In genomic region chr11:66976925-66977324, GRCh38 we compare ENCODE assay signal across 26 cellular contexts. TPM values are rescaled to one million over a fixed set of nuclear protein-coding genes. Genes with fewer than 3 reads are reported as not detected.
DNase-seq lines count a peak whose midpoint lies in the region; ATAC-seq, FAIRE-seq and TF ChIP-seq lines count a peak whose summit lies in the region.
"Had no signal": no experiment of that assay in that cellular context is flagged by ENCODE, and none has a peak within 500 bp of the region (broad histone marks: within the 10 kb centered on the region; RNA-seq: fewer than 3 reads in every experiment).

No MANE protein-coding gene starts in this region.

- WGBS in A549 (ENCODE audit: missing lambda C conversion rate): 92% methylated on average over 5 of the region's 6 CpGs
- WGBS in mesenchymal stem cell: 85% methylated on average over 5 of the region's 6 CpGs
- WGBS in esophagus squamous epithelium, 2 donors: 82% methylated on average over 4 of the region's 6 CpGs; no CpG with 5 or more reads in 1 of the 2 donors

- CTCF ChIA-PET in A549 (lab: Yijun Ruan, JAX) (interaction anchor here (0.8 to 3.3 kb wide), 32 partner anchors 10 to 405 kb away, joined by 3 to 33 read pairs (median 10); partner anchors contain the start of gene RCE1), RWPE1 (lab: Yijun Ruan, JAX) (interaction anchor here (0.7 to 1.1 kb wide), 3 partner anchors 9 to 96 kb away, joined by 3 to 5 read pairs (median 3); partner anchors contain the start of gene PC)

- peak overlapping the region; percentile 62 to 95 for H3K27ac ChIP-seq in A549
- H3K27ac ChIP-seq in RWPE1: peak overlapping the region; percentile 98
- H3K27ac ChIP-seq in mesenchymal stem cell (ENCODE audit: low read length, poor library complexity, severe bottlenecking): no peak overlapping the region
- no peak overlapping the region for H3K27ac ChIP-seq in esophagus squamous epithelium
- H3K27ac ChIP-seq: 22Rv1, GM23248 had no signal

- DNase-seq in A549 (ENCODE audit: low read depth in 1 of 2, low spot score in 1 of 2) (no peak), RWPE1 (ENCODE audit: low spot score) (no peak), mesenchymal stem cell (no peak), NCI-H128 (lab: John Stamatoyannopoulos, UW; ENCODE audit: unreplicated experiment) (no peak), esophagus squamous epithelium (lab: John Stamatoyannopoulos, UW) (no peak)
- DNase-seq: ACHN; AML-193; BE2C; Calu3; CD4-positive, alpha-beta memory T cell; COR-L47; DMS53; DMS79 treated with DMSO at 0.1 percent for 48 hours; GF-D8; GM23248; H9 had no signal

- no peak overlapping the region for H3K4me3 ChIP-seq in A549
- no peak overlapping the region for H3K4me3 ChIP-seq in mesenchymal stem cell (ENCODE audit: insufficient read depth in 1 of 2, low read depth in 1 of 2, low read length in 2 of 2)
- H3K4me3 ChIP-seq in esophagus squamous epithelium: no peak overlapping the region
- H3K4me3 ChIP-seq: BLaER1 treated with 17β-estradiol and CSF1 and Interleukin-3, amounts not matched to agents 10 nM and 100 nM; GM23248 had no signal

- no peak overlapping the region for H2BK12ac ChIP-seq in mesenchymal stem cell (ENCODE audit: low read length in 2 of 2)

- POLR2A ChIA-PET in A549 (lab: Yijun Ruan, JAX) (interaction anchor here (1.2 to 2.0 kb wide), 3 partner anchors 121 to 133 kb away, joined by 3 to 7 read pairs (median 5); partner anchors contain the start of gene RCE1), RWPE1 (lab: Yijun Ruan, JAX; ENCODE audit: low non-redundant PET) (no interaction called here)

- H3K9me3 ChIP-seq in A549 (peaks cover 18% of the 10 kb centered on the region), mesenchymal stem cell (ENCODE audit: control insufficient read depth, low read length) (peaks cover 6% of the 10 kb centered on the region), esophagus squamous epithelium (peaks cover 0 to 6% (median 0%) of the 10 kb centered on the region in 3 donors)
- H3K9me3 ChIP-seq: BE2C had no signal

- ATAC-seq in A549 (no peak), GM18502 (IDR thresholded peaks at IDR 0.05; ENCODE audit: poor library complexity, unreplicated experiment) (no peak)
- ATAC-seq: HCT116 had no signal

- no peak for TF ChIP-seq RAD21 in A549 (conservative IDR thresholded peaks at IDR 0.05 in 1 of 2, IDR thresholded peaks at IDR 0.05 in 1 of 2)

- no peak overlapping the region for H2BK120ac ChIP-seq in mesenchymal stem cell (ENCODE audit: low read depth, low read length)

- no peak overlapping the region for H3K9ac ChIP-seq in mesenchymal stem cell (ENCODE audit: low read length)
- H3K9ac ChIP-seq: GM23248 had no signal

- no peak for FAIRE-seq in A549 (lab: Jason Lieb, UNC)
- FAIRE-seq: A204.1, GM12891 had no signal

- no peaks in the 10 kb centered on the region for H3K79me1 ChIP-seq in mesenchymal stem cell (replicated peaks; ENCODE audit: low read length, poor library complexity, severe bottlenecking)

- H2AFZ ChIP-seq in mesenchymal stem cell (ENCODE audit: low read depth, low read length): no peak overlapping the region
- H2AFZ ChIP-seq: GM23248 had no signal

- H3K27me3 ChIP-seq in mesenchymal stem cell (ENCODE audit: control insufficient read depth in 1 of 2, insufficient read depth in 1 of 2, low read length in 2 of 2) (no peaks in the 10 kb centered on the region), esophagus squamous epithelium (no peaks in the 10 kb centered on the region)
- H3K27me3 ChIP-seq: BE2C; BLaER1 treated with 17β-estradiol and CSF1 and Interleukin-3, amounts not matched to agents 10 nM and 100 nM had no signal

- no peak overlapping the region for H3K14ac ChIP-seq in mesenchymal stem cell (ENCODE audit: low read length in 2 of 2)

- H2BK15ac ChIP-seq in mesenchymal stem cell (ENCODE audit: low read depth, poor library complexity, severe bottlenecking): no peak overlapping the region

- H3K36me3 ChIP-seq in mesenchymal stem cell (ENCODE audit: control insufficient read depth in 1 of 2, insufficient read depth in 2 of 2, low read depth in 1 of 2, low read length in 2 of 2): no peaks in the 10 kb centered on the region
- no peaks in the 10 kb centered on the region for H3K36me3 ChIP-seq in esophagus squamous epithelium
- H3K36me3 ChIP-seq: BE2C had no signal

- H3K4me2 ChIP-seq in A549 (peak overlapping the region; percentile 78; the same call in 2 of the 3 replicates), mesenchymal stem cell (ENCODE audit: low read length, poor library complexity, severe bottlenecking) (no peak overlapping the region)

- H2AK5ac ChIP-seq in mesenchymal stem cell (ENCODE audit: low read length, severe bottlenecking): peak overlapping the region; percentile 30

- no peak overlapping the region for H4K91ac ChIP-seq in mesenchymal stem cell (ENCODE audit: low read length)

- H3K4me1 ChIP-seq in A549 (peaks cover 61% of the 10 kb centered on the region), mesenchymal stem cell (ENCODE audit: control insufficient read depth, insufficient read depth, low read depth, low read length) (peaks cover 4% of the 10 kb centered on the region), esophagus squamous epithelium (peaks cover 4 to 9% (median 7%) of the 10 kb centered on the region in 3 donors)
- H3K4me1 ChIP-seq: BE2C had no signal

- H2BK5ac ChIP-seq in mesenchymal stem cell (ENCODE audit: low read depth, low read length, poor library complexity, severe bottlenecking): no peak overlapping the region

- H3K23ac ChIP-seq in mesenchymal stem cell (ENCODE audit: low read length in 2 of 2): no peak overlapping the region

- H4K8ac ChIP-seq in mesenchymal stem cell (ENCODE audit: low read length): no peak overlapping the region

- H3K4ac ChIP-seq in mesenchymal stem cell (ENCODE audit: low read depth in 1 of 2, low read length in 2 of 2): no peak overlapping the region

- TF ChIP-seq CTCF in A549 (IDR thresholded peaks at IDR 0.05) (no peak), RWPE1 (conservative IDR thresholded peaks at IDR 0.05; ENCODE audit: low read depth) (no peak), esophagus squamous epithelium (IDR thresholded peaks at IDR 0.05) (no peak)

- no peak for TF ChIP-seq POLR2A in A549 (IDR thresholded peaks at IDR 0.05; ENCODE audit: low read length)
- no peak for TF ChIP-seq POLR2A in esophagus squamous epithelium (IDR thresholded peaks at IDR 0.05)

- intact Hi-C loops in esophagus squamous epithelium (cut with DNase I): no loop called here

- no peak for TF ChIP-seq EP300 in A549 (IDR thresholded peaks at IDR 0.05)

- no peak overlapping the region for H3K18ac ChIP-seq in mesenchymal stem cell (ENCODE audit: low read depth in 1 of 2, low read length in 2 of 2)

TF ChIP-seq in A549, 52 proteins besides CTCF, POLR2A, EP300 and RAD21:
- TF ChIP-seq BCL3 (IDR thresholded peaks at IDR 0.05) (no peak), NR3C1 (IDR thresholded peaks at IDR 0.05) (no peak), HEYL (CRISPR knock-in tag; IDR thresholded peaks at IDR 0.05) (no peak)
TF ChIP-seq in A549: peak in this region for 0.

RNA-seq across cellular contexts. Expression of gene C11orf86, which starts 1.8 kb away (rescaled TPM):
- polyA plus RNA-seq in A549 (2011; rRNA removed) (9.3 and 10.8 TPM in 2 replicates), A549 (2017; fragmentation: RNase III; extraction: RNeasy Plus Mini Kit Qiagen cat#74134 plus additional on column Dnase treatment) (39.7 to 59.6 TPM (median 56.4 TPM) in 3 replicates)
- polyA plus RNA-seq in A549 (2012; cell fraction: cytosol; rRNA removed): 34.5 and 42.5 TPM in 2 replicates
- 23.0 and 24.9 TPM in 2 replicates for polyA plus RNA-seq in A549 (2012; cell fraction: nucleus; rRNA removed)
- polyA minus RNA-seq in A549 (2011; rRNA and poly(A)+ RNA removed): 2.7 and 5.4 TPM in 2 replicates
- not detected for polyA plus RNA-seq in mesenchymal stem cell (2013, experiment 1 of 2)
- not detected for polyA plus RNA-seq in mesenchymal stem cell (2013, experiment 2 of 2)
- total RNA-seq in esophagus squamous epithelium: not detected
- total RNA-seq: Calu3; CD4-positive, alpha-beta memory T cell; Daoy; G401; GM23248; H4; H9 had no signal
- polyA plus RNA-seq: CD14-positive monocyte; CD4-positive, alpha-beta memory T cell; GM23248 had no signal

RNA-seq across cellular contexts. Expression of gene PC, which starts 18.7 kb away (rescaled TPM):
- 14.2 and 15.7 TPM in 2 replicates for polyA plus RNA-seq in A549 (2011; rRNA removed)
- 25.1 and 29.6 TPM in 2 replicates for polyA plus RNA-seq in A549 (2012; cell fraction: cytosol; rRNA removed)
- 88.3 and 105 TPM in 2 replicates for polyA plus RNA-seq in A549 (2012; cell fraction: nucleus; rRNA removed)
- 31.3 to 53.5 TPM (median 45.9 TPM) in 3 replicates for polyA plus RNA-seq in A549 (2017; fragmentation: RNase III; extraction: RNeasy Plus Mini Kit Qiagen cat#74134 plus additional on column Dnase treatment)
- polyA minus RNA-seq in A549 (2011; rRNA and poly(A)+ RNA removed): 31.5 and 37.8 TPM in 2 replicates
- 4.4 TPM for polyA plus RNA-seq in mesenchymal stem cell (2013, experiment 1 of 2)
- polyA plus RNA-seq in mesenchymal stem cell (2013, experiment 2 of 2): 4.5 TPM
- 10 to 100 TPM; 13.5 to 43.0 (median 27.5) TPM for total RNA-seq in esophagus squamous epithelium

RNA-seq across cellular contexts. Expression of gene SYT12, which starts 46.0 kb away (rescaled TPM):
- polyA plus RNA-seq in A549 (2011; rRNA removed) (1.4 and 2.4 TPM in 2 replicates), A549 (2017; fragmentation: RNase III; extraction: RNeasy Plus Mini Kit Qiagen cat#74134 plus additional on column Dnase treatment) (6.6 to 10.6 TPM (median 9.6 TPM) in 3 replicates)
- polyA plus RNA-seq in A549 (2012; cell fraction: cytosol; rRNA removed): 2.7 and 4.7 TPM in 2 replicates
- polyA plus RNA-seq in A549 (2012; cell fraction: nucleus; rRNA removed): 7.3 and 8.2 TPM in 2 replicates
- polyA minus RNA-seq in A549 (2011; rRNA and poly(A)+ RNA removed): 1.7 and 2.3 TPM in 2 replicates
- polyA plus RNA-seq in mesenchymal stem cell (2013, experiment 1 of 2): not detected
- polyA plus RNA-seq in mesenchymal stem cell (2013, experiment 2 of 2): not detected
- 1 to 10 TPM in 2 of 4 donors, under 1 TPM in 2; 0.76 to 1.7 (median 0.99) TPM for total RNA-seq in esophagus squamous epithelium
- total RNA-seq: CD4-positive, alpha-beta memory T cell; H4 had no signal
- polyA plus RNA-seq: CD14-positive monocyte; CD4-positive, alpha-beta memory T cell had no signal

Comparison
In these comparisons a context has a peak if more than half of its experiments do, and no peak if none do; other contexts are left out.
1. H3K27ac ChIP-seq: peak in A549 (2 of 2) and RWPE1 (single experiment); none in mesenchymal stem cell (single experiment) and esophagus squamous epithelium (0 of 4).